ENCODE assay signal across 18 cellular contexts in genomic region chr3:52712291-52713212, GRCh38.
"Had no signal": no experiment of that assay in that cellular context is flagged by ENCODE, and none has a peak within 500 bp of the region (broad histone marks: within the 10 kb centered on the region; RNA-seq: fewer than 3 reads in every experiment).

No MANE protein-coding gene starts in this region.

- H3K4me3 Mint-ChIP-seq: activated naive CD8-positive, alpha-beta T cell treated with anti-CD3 and anti-CD28 coated beads for 36 hours; central memory CD8-positive, alpha-beta T cell; immature natural killer cell; naive thymus-derived CD8-positive, alpha-beta T cell; stimulated activated naive B cell treated with anti-CD40 and anti-IgM and Interleukin-4, amounts not matched to agents 10 μg/mL and 1 μg/mL and 100 μg/mL, for 72 hours had no signal

- H3K36me3 ChIP-seq: uterus had no signal

- H3K27me3 ChIP-seq: brain microvascular endothelial cell, foreskin keratinocyte, right atrium auricular region, tibial artery, uterus had no signal

- H3K27ac Mint-ChIP-seq: stimulated activated naive B cell treated with anti-CD40 and anti-IgM and Interleukin-4, amounts not matched to agents 10 μg/mL and 1 μg/mL and 100 μg/mL, for 72 hours had no signal

- H3K27me3 Mint-ChIP-seq: activated naive CD8-positive, alpha-beta T cell treated with anti-CD3 and anti-CD28 coated beads for 36 hours; central memory CD8-positive, alpha-beta T cell; naive thymus-derived CD8-positive, alpha-beta T cell; stimulated activated naive B cell treated with anti-CD40 and anti-IgM and Interleukin-4, amounts not matched to agents 10 μg/mL and 1 μg/mL and 100 μg/mL, for 72 hours had no signal

- H3K9me3 Mint-ChIP-seq: activated naive CD8-positive, alpha-beta T cell treated with anti-CD3 and anti-CD28 coated beads for 36 hours; central memory CD8-positive, alpha-beta T cell; immature natural killer cell; naive thymus-derived CD8-positive, alpha-beta T cell; stimulated activated naive B cell treated with anti-CD40 and anti-IgM and Interleukin-4, amounts not matched to agents 10 μg/mL and 1 μg/mL and 100 μg/mL, for 72 hours had no signal

- ATAC-seq: foreskin keratinocyte; naive thymus-derived CD8-positive, alpha-beta T cell; stimulated activated naive B cell treated with anti-CD40 and anti-IgM and Interleukin-4, amounts not matched to agents 10 μg/mL and 1 μg/mL and 100 μg/mL, for 72 hours had no signal

- H3K4me3 ChIP-seq: right atrium auricular region, skin epidermis, tibial artery, uterus had no signal

- H3K27ac ChIP-seq: brain microvascular endothelial cell, foreskin keratinocyte, right atrium auricular region, tibial artery, uterus had no signal

- DNase-seq: activated effector memory CD4-positive, alpha-beta T cell treated with Interleukin-2 at 50 U/mL for 16 hours; activated naive CD8-positive, alpha-beta T cell treated with anti-CD3 and anti-CD28 coated beads for 36 hours; brain microvascular endothelial cell; cortex of kidney; effector CD8-positive, alpha-beta T cell; foreskin keratinocyte; head of caudate nucleus; immature natural killer cell; naive thymus-derived CD8-positive, alpha-beta T cell; nucleus accumbens; stimulated activated CD4-positive, alpha-beta T cell treated with anti-CD3 and anti-CD28 coated beads, Interleukin-15, amount 100 ng/mL, for 24 hours; stimulated activated CD4-positive, alpha-beta T cell treated with anti-CD3 and anti-CD28 coated beads, Interleukin-4, amount 100 ng/mL, for 1 hour; stimulated activated naive B cell treated with anti-CD40 and anti-IgM and Interleukin-4, amounts not matched to agents 10 μg/mL and 1 μg/mL and 100 μg/mL, for 72 hours; tibial artery; uterus had no signal

- H3K9me3 ChIP-seq: right atrium auricular region, tibial artery, uterus had no signal
